In genomic region chr20:34710861-34711574, GRCh38 we compare ENCODE assay signal across 12 cellular contexts. TPM values are rescaled to one million over a fixed set of nuclear protein-coding genes. Genes with fewer than 3 reads are reported as not detected.
A peak's percentile ranks its signal among the peaks of the same experiment; 100 is the strongest.
DNase-seq lines count a peak whose midpoint lies in the region; ATAC-seq and TF ChIP-seq lines count a peak whose summit lies in the region.
"Had no signal": no experiment of that assay in that cellular context is flagged by ENCODE, and none has a peak within 500 bp of the region (broad histone marks: within the 10 kb centered on the region; RNA-seq: fewer than 3 reads in every experiment).

No MANE protein-coding gene starts in this region.

- H3K36me3 Mint-ChIP-seq in H9 (ENCODE audit: insufficient read depth in 1 of 3, low read depth in 3 of 3), result peaks cover 0 to 14% (median 0%) of the 10 kb centered on the region in 3 experiments; a peak in 2 of 7 replicates
- H3K36me3 Mint-ChIP-seq in activated T-cell treated with anti-CD3 and anti-CD28 coated beads, Interleukin-2, amount 50 U/mL, for 24 hours (ENCODE audit: low read depth), result peaks cover 33% of the 10 kb centered on the region

- no peak overlapping the region for H3K18ac ChIP-seq in H9 (ENCODE audit: insufficient read length, low read depth, low read length)

- H3K56ac ChIP-seq in H9 (ENCODE audit: insufficient read length, low read depth, low read length), result no peak overlapping the region

- no peaks in the 10 kb centered on the region for H3K79me1 ChIP-seq in H9 (ENCODE audit: insufficient read depth, low read depth, low read length, poor library complexity, severe bottlenecking)

- H3K27me3 Mint-ChIP-seq in H9 (ENCODE audit: low read depth), result peaks cover 46% of the 10 kb centered on the region
- peaks cover 6% of the 10 kb centered on the region for H3K27me3 Mint-ChIP-seq in activated T-cell treated with anti-CD3 and anti-CD28 coated beads, Interleukin-2, amount 50 U/mL, for 24 hours

- H3K4ac ChIP-seq in H9 (ENCODE audit: low read depth, low read length), result no peak overlapping the region

- H3K9me3 Mint-ChIP-seq in H9, result no peaks in the 10 kb centered on the region
- no peaks in the 10 kb centered on the region for H3K9me3 Mint-ChIP-seq in activated T-cell treated with anti-CD3 and anti-CD28 coated beads, Interleukin-2, amount 50 U/mL, for 24 hours

- intact Hi-C loops in thyroid gland (cut with DNase I), result no loop called here

- H3K4me1 ChIP-seq in H9 (ENCODE audit: insufficient read depth, low read length), result no peaks in the 10 kb centered on the region
- H3K4me1 ChIP-seq in muscle layer of duodenum (ENCODE audit: control insufficient read depth in 1 of 2, insufficient read depth in 2 of 2, low read length in 2 of 2), result peaks cover 4 to 30% of the 10 kb centered on the region in 2 donors
- H3K4me1 ChIP-seq in thyroid gland, result peaks cover 14 to 36% of the 10 kb centered on the region in 2 donors

- H3K4me3 Mint-ChIP-seq in H9, result peak overlapping the region; percentile 62 to 81; a peak in 4 of 5 replicates
- peak overlapping the region; percentile 80 for H3K4me3 Mint-ChIP-seq in activated T-cell treated with anti-CD3 and anti-CD28 coated beads, Interleukin-2, amount 50 U/mL, for 24 hours

- H3K4me3 ChIP-seq in muscle layer of duodenum (ENCODE audit: low read depth in 1 of 2, low read length in 2 of 2) (peak overlapping the region in 1 of 2 donors; percentile 42), thyroid gland (replicated peaks in 1 of 3) (no peak overlapping the region)

- no peak overlapping the region for H2BK20ac ChIP-seq in H9 (ENCODE audit: low read depth, low read length, poor library complexity, severe bottlenecking)

- no CpG with 5 or more reads among the region's 9 CpGs for WGBS in H9 (ENCODE audit: extremely low coverage, insufficient read length, low lambda C conversion rate)
- WGBS in thyroid gland, 2 donors, result 86 to 93% methylated on average over 8 of the region's 9 CpGs

- no peak overlapping the region for H2BK120ac ChIP-seq in H9 (ENCODE audit: low read depth, low read length, poor library complexity, severe bottlenecking)

- TF ChIP-seq POLR2A in thyroid gland (IDR thresholded peaks at IDR 0.05), result no peak

- H3K14ac ChIP-seq in H9 (ENCODE audit: insufficient read depth, low read length), result no peak overlapping the region

- H3K9me3 ChIP-seq in H9 (ENCODE audit: control insufficient read depth, low read depth, low read length), result no peaks in the 10 kb centered on the region
- H3K9me3 ChIP-seq in muscle layer of duodenum (ENCODE audit: control insufficient read depth in 1 of 2, low read length in 2 of 2), result no peaks in the 10 kb centered on the region
- no peaks in the 10 kb centered on the region for H3K9me3 ChIP-seq in thyroid gland

- peaks cover 12 to 17% of the 10 kb centered on the region in 2 experiments for H3K4me1 Mint-ChIP-seq in H9
- H3K4me1 Mint-ChIP-seq in activated T-cell treated with anti-CD3 and anti-CD28 coated beads, Interleukin-2, amount 50 U/mL, for 24 hours (ENCODE audit: low read depth), result peaks cover 30% of the 10 kb centered on the region

- H2BK5ac ChIP-seq in H9 (ENCODE audit: insufficient read length, low read length), result no peak overlapping the region

- H3K23ac ChIP-seq in H9 (ENCODE audit: insufficient read length, low read depth, low read length), result no peak overlapping the region

- no peak overlapping the region for H3K4me2 ChIP-seq in H9 (ENCODE audit: insufficient read depth, insufficient read length, low read length)

- peaks cover 15% of the 10 kb centered on the region for H3K23me2 ChIP-seq in H9 (ENCODE audit: insufficient read length, low read depth, low read length, poor library complexity, severe bottlenecking)

- H3K79me2 ChIP-seq in H9 (ENCODE audit: insufficient read depth, low read length), result no peaks in the 10 kb centered on the region

- H3K36me3 ChIP-seq in muscle layer of duodenum (ENCODE audit: control insufficient read depth in 1 of 2, insufficient read depth in 2 of 2, low read length in 2 of 2), result peaks cover 14 to 35% of the 10 kb centered on the region in 2 donors
- no peaks in the 10 kb centered on the region for H3K36me3 ChIP-seq in thyroid gland

- H3K9ac ChIP-seq in H9 (ENCODE audit: extremely low read depth, insufficient read length, low read length), result no peak overlapping the region

- H2AFZ ChIP-seq in H9 (ENCODE audit: low read length), result no peak overlapping the region

- no peak overlapping the region for H2BK15ac ChIP-seq in H9 (ENCODE audit: low read depth, low read length)

- H4K8ac ChIP-seq in H9 (replicated peaks; ENCODE audit: insufficient read length, low read depth, low read length), result no peak overlapping the region

- no peak overlapping the region for H2AK5ac ChIP-seq in H9 (ENCODE audit: insufficient read length, low read length)

- no peak overlapping the region for H4K5ac ChIP-seq in H9 (ENCODE audit: insufficient read length, low read depth, low read length)

- H3K27ac ChIP-seq in C4-2B, result peak overlapping the region; percentile 62
- H3K27ac ChIP-seq in H9 (ENCODE audit: insufficient read length, low read depth, low read length), result no peak overlapping the region
- peak overlapping the region; percentile 9 for H3K27ac ChIP-seq in muscle layer of duodenum (ENCODE audit: low read length)
- H3K27ac ChIP-seq in thyroid gland, result no peak overlapping the region

- TF ChIP-seq CTCF in C4-2B (conservative IDR thresholded peaks at IDR 0.05), result no peak
- TF ChIP-seq CTCF in H9 (conservative IDR thresholded peaks at IDR 0.05), result no peak
- no peak for TF ChIP-seq CTCF in thyroid gland (IDR thresholded peaks at IDR 0.05)

- H3K27me3 ChIP-seq in H9 (ENCODE audit: insufficient read depth, low read length) (peaks cover 9% of the 10 kb centered on the region; the same call in 1 of the 2 replicates), muscle layer of duodenum (ENCODE audit: low read depth, low read length) (no peaks in the 10 kb centered on the region), thyroid gland (no peaks in the 10 kb centered on the region)

- no peak overlapping the region for H2BK12ac ChIP-seq in H9 (ENCODE audit: insufficient read length, low read depth, low read length)

- no peak overlapping the region for H4K91ac ChIP-seq in H9 (ENCODE audit: insufficient read length, low read depth, low read length)

- no peak overlapping the region for H3K27ac Mint-ChIP-seq in H9
- H3K27ac Mint-ChIP-seq in activated T-cell treated with anti-CD3 and anti-CD28 coated beads, Interleukin-2, amount 50 U/mL, for 24 hours, result no peak overlapping the region

- DNase-seq in H9, result no peak
- DNase-seq in activated T-cell treated with anti-CD3 and anti-CD28 coated beads, Interleukin-2, amount 50 U/mL, for 24 hours, result no peak
- no peak for DNase-seq in thyroid gland
- DNase-seq in DMS79 (lab: John Stamatoyannopoulos, UW), result no peak
- no peak for DNase-seq in islet precursor cell
- DNase-seq: activated CD4-positive, alpha-beta T cell treated with anti-CD3 and anti-CD28 coated beads for 1 hour; midbrain; NCI-H82; stimulated activated CD4-positive, alpha-beta T cell treated with anti-CD3 and anti-CD28 coated beads, Interleukin-4, amount 100 ng/mL, for 1 hour had no signal

- H4K20me1 ChIP-seq in H9 (ENCODE audit: control insufficient read depth, insufficient read depth, insufficient read length), result no peaks in the 10 kb centered on the region

- ATAC-seq in GM18909 (IDR thresholded peaks at IDR 0.05; ENCODE audit: poor library complexity, unreplicated experiment), result no peak

- no peak overlapping the region for H3T11ph ChIP-seq in H9 (ENCODE audit: low read length)

RNA-seq across cellular contexts. Expression of gene TP53INP2, which starts 6.9 kb away (rescaled TPM):
- 8.0 TPM in 2 replicates for total RNA-seq in H9 (2021)
- 10 to 100 TPM; 21.9 to 39.7 (median 31.2) TPM for total RNA-seq in thyroid gland

RNA-seq across cellular contexts. Expression of gene PIGU, which starts 34.1 kb away (rescaled TPM):
- total RNA-seq in H9 (2021) (32.8 and 35.6 TPM in 2 replicates), thyroid gland (10 to 100 TPM; 12.1 to 25.8 (median 18.0) TPM)

Comparison
In these comparisons a context has a peak if more than half of its experiments do, and no peak if none do; other contexts are left out.
1. H3K27ac ChIP-seq: peak in C4-2B (single experiment) and muscle layer of duodenum (single experiment); none in H9 (single experiment) and thyroid gland (0 of 3).